11 cellular contexts compared by ENCODE assay signal in genomic region chr2:205139822-205140612, GRCh38.
A peak's percentile ranks its signal among the peaks of the same experiment; 100 is the strongest.
DNase-seq lines count a peak whose midpoint lies in the region; ATAC-seq and TF ChIP-seq lines count a peak whose summit lies in the region.
"Had no signal": no experiment of that assay in that cellular context is flagged by ENCODE, and none has a peak within 500 bp of the region (broad histone marks: within the 10 kb centered on the region; RNA-seq: fewer than 3 reads in every experiment).

No MANE protein-coding gene starts in this region.

- DNase-seq in H7: peak; percentile 53
- peak; percentile 94 for DNase-seq in NCI-H748 (lab: John Stamatoyannopoulos, UW; ENCODE audit: unreplicated experiment)
- DNase-seq in left lung: peak; percentile 63 to 80
- no peak for DNase-seq in hepatic stellate cell (ENCODE audit: low spot score)
- DNase-seq in DMS53 (lab: John Stamatoyannopoulos, UW): no peak
- DNase-seq in foreskin keratinocyte: no peak
- DNase-seq: CD8-positive, alpha-beta memory T cell; mammary epithelial cell had no signal

- no peaks in the 10 kb centered on the region for H3K9me3 ChIP-seq in left lung

- no peak for TF ChIP-seq CTCF in left lung (IDR thresholded peaks at IDR 0.05)
- TF ChIP-seq CTCF in foreskin keratinocyte (conservative IDR thresholded peaks at IDR 0.05): no peak

- H3K4me3 ChIP-seq in GM08714 (ENCODE audit: low read length): peak overlapping the region; percentile 14; the same call in 1 of the 2 replicates
- H3K4me3 ChIP-seq in H7 (ENCODE audit: insufficient read depth, low read depth, low read length): no peak overlapping the region
- no peak overlapping the region for H3K4me3 ChIP-seq in left lung

- H3K27me3 ChIP-seq in H7 (ENCODE audit: control insufficient read depth, insufficient read depth, low read length) (no peaks in the 10 kb centered on the region), left lung (no peaks in the 10 kb centered on the region), foreskin keratinocyte (no peaks in the 10 kb centered on the region)

- H3K36me3 ChIP-seq in H7 (replicated peaks; ENCODE audit: control insufficient read depth, insufficient read depth, low read length) (no peaks in the 10 kb centered on the region), left lung (no peaks in the 10 kb centered on the region)

- H3K27ac ChIP-seq in left lung: peak overlapping the region in 1 of 2 donors; percentile 9
- no peak overlapping the region for H3K27ac ChIP-seq in foreskin keratinocyte
- H3K27ac ChIP-seq: VCaP had no signal

- intact Hi-C loops in left lung (cut with DNase I): no loop called here

- ATAC-seq in left lung (peak; percentile 98), HG03039 (IDR thresholded peaks at IDR 0.05; ENCODE audit: unreplicated experiment) (no peak), foreskin keratinocyte (no peak)

- H3K4me1 ChIP-seq in left lung (no peaks in the 10 kb centered on the region), foreskin keratinocyte (no peaks in the 10 kb centered on the region)

Comparison
In these comparisons a context has a peak if more than half of its experiments do, and no peak if none do; other contexts are left out.
1. DNase-seq: peak in H7 (single experiment), NCI-H748 (single experiment) and left lung (2 of 2); none in hepatic stellate cell (single experiment), DMS53 (single experiment) and foreskin keratinocyte (0 of 2).